In genomic region chr1:155000725-155001437, GRCh38 we compare ENCODE assay signal across 8 cellular contexts. TPM values are rescaled to one million over a fixed set of nuclear protein-coding genes. Genes with fewer than 3 reads are reported as not detected.
DNase-seq lines count a peak whose midpoint lies in the region; ATAC-seq and TF ChIP-seq lines count a peak whose summit lies in the region.

No MANE protein-coding gene starts in this region.

- no peaks in the 10 kb centered on the region for H3K27me3 ChIP-seq in CD4-positive, alpha-beta memory T cell (ENCODE audit: insufficient read depth, low read length)
- H3K27me3 ChIP-seq in HUES6 (ENCODE audit: control insufficient read depth, insufficient read depth, low read length) (no peaks in the 10 kb centered on the region), OCI-LY1 (ENCODE audit: insufficient read depth, low read length) (no peaks in the 10 kb centered on the region), endodermal cell (ENCODE audit: control insufficient read depth, insufficient read depth, low read length, poor library complexity, severe bottlenecking) (no peaks in the 10 kb centered on the region)

- H3K27me3 Mint-ChIP-seq in CD4-positive, alpha-beta memory T cell: no peaks in the 10 kb centered on the region
- H3K27me3 Mint-ChIP-seq in endodermal cell (ENCODE audit: insufficient read depth): peaks cover 6% of the 10 kb centered on the region

- no peaks in the 10 kb centered on the region for H3F3A ChIP-seq in OCI-LY1 (ENCODE audit: insufficient read depth, low read length)

- peaks cover 0 to 2% (median 0%) of the 10 kb centered on the region in 8 donors for H3K9me3 Mint-ChIP-seq in CD4-positive, alpha-beta memory T cell
- no peaks in the 10 kb centered on the region for H3K9me3 Mint-ChIP-seq in endodermal cell

- 0% methylated on average over 7 to 44 of the region's 44 CpGs for WGBS in endodermal cell (ENCODE audit: insufficient coverage in 1 of 2, insufficient read length in 1 of 2), 2 experiments
- WGBS in mesodermal cell (ENCODE audit: insufficient coverage in 2 of 2), 2 experiments: 1 to 2% methylated on average over 25 to 26 of the region's 44 CpGs

- H3K27ac ChIP-seq in CD4-positive, alpha-beta memory T cell (ENCODE audit: low read depth, low read length): peak overlapping the region; percentile 92
- H3K27ac ChIP-seq in HUES6 (ENCODE audit: low read depth, low read length): peak overlapping the region; percentile 90; the same call in 1 of the 2 replicates
- H3K27ac ChIP-seq in OCI-LY1 (ENCODE audit: low read depth, low read length, poor library complexity, severe bottlenecking): peak overlapping the region; percentile 83
- peak overlapping the region; percentile 91 for H3K27ac ChIP-seq in endodermal cell (ENCODE audit: low read depth, low read length)
- peak overlapping the region; percentile 89 for H3K27ac ChIP-seq in mesodermal cell (ENCODE audit: low read depth, low read length, severe bottlenecking)

- peaks cover 32 to 68% (median 44%) of the 10 kb centered on the region in 4 donors for H3K4me1 Mint-ChIP-seq in CD4-positive, alpha-beta memory T cell
- peaks cover 14% of the 10 kb centered on the region for H3K4me1 Mint-ChIP-seq in endodermal cell

- intact Hi-C loops in CD4-positive, alpha-beta memory T cell (cut with micrococcal nuclease): loop anchor here (5.0 kb wide), 2 partner anchors 51 to 444 kb away; partner anchors contain the start of genes ADAM15 and UBE2Q1

- peak overlapping the region; percentile 78 to 80 for H3K4me3 ChIP-seq in CD4-positive, alpha-beta memory T cell (ENCODE audit: low read length in 2 of 2)
- peak overlapping the region; percentile 68 for H3K4me3 ChIP-seq in HUES6 (ENCODE audit: low read depth, low read length)
- H3K4me3 ChIP-seq in OCI-LY1 (ENCODE audit: low read depth, low read length, poor library complexity, severe bottlenecking): peak overlapping the region; percentile 72
- peak overlapping the region; percentile 86 for H3K4me3 ChIP-seq in endodermal cell (ENCODE audit: low read length)
- H3K4me3 ChIP-seq in mesodermal cell (ENCODE audit: extremely low read depth, insufficient read depth, low read length, poor library complexity, severe bottlenecking): peak overlapping the region; percentile 61

- peaks cover 50% of the 10 kb centered on the region for H3K4me1 ChIP-seq in CD4-positive, alpha-beta memory T cell (ENCODE audit: insufficient read depth, low read length)
- peaks cover 23% of the 10 kb centered on the region for H3K4me1 ChIP-seq in HUES6 (ENCODE audit: control insufficient read depth, insufficient read depth, low read length)
- peaks cover 42% of the 10 kb centered on the region for H3K4me1 ChIP-seq in OCI-LY1 (ENCODE audit: insufficient read depth, low read length, severe bottlenecking)
- peaks cover 9% of the 10 kb centered on the region for H3K4me1 ChIP-seq in endodermal cell (ENCODE audit: control insufficient read depth, insufficient read depth, low read length)
- peaks cover 17% of the 10 kb centered on the region for H3K4me1 ChIP-seq in mesodermal cell (ENCODE audit: control insufficient read depth, insufficient read depth, low read length, poor library complexity, severe bottlenecking)

- no peaks in the 10 kb centered on the region for H3K9me3 ChIP-seq in CD4-positive, alpha-beta memory T cell (ENCODE audit: control insufficient read depth in 1 of 2, low read length in 2 of 2)
- H3K9me3 ChIP-seq in HUES6 (ENCODE audit: control insufficient read depth, insufficient read depth, low read depth, low read length): no peaks in the 10 kb centered on the region
- no peaks in the 10 kb centered on the region for H3K9me3 ChIP-seq in OCI-LY1 (ENCODE audit: low read length)
- no peaks in the 10 kb centered on the region for H3K9me3 ChIP-seq in endodermal cell (ENCODE audit: control insufficient read depth, low read length)
- no peaks in the 10 kb centered on the region for H3K9me3 ChIP-seq in mesodermal cell (ENCODE audit: control insufficient read depth, low read length)

- H3K36me3 Mint-ChIP-seq in CD4-positive, alpha-beta memory T cell: peaks cover 0 to 24% of the 10 kb centered on the region in 2 donors
- no peaks in the 10 kb centered on the region for H3K36me3 Mint-ChIP-seq in endodermal cell (ENCODE audit: low read depth)

- TF ChIP-seq CTCF in OCI-LY1 (IDR thresholded peaks at IDR 0.05; ENCODE audit: low read length) (no peak), endodermal cell (conservative IDR thresholded peaks at IDR 0.05) (no peak)

- peak overlapping the region; percentile 88 to 99 (median 96) for H3K4me3 Mint-ChIP-seq in CD4-positive, alpha-beta memory T cell
- peak overlapping the region; percentile 93 for H3K4me3 Mint-ChIP-seq in endodermal cell

- no peaks in the 10 kb centered on the region for H3K36me3 ChIP-seq in CD4-positive, alpha-beta memory T cell (ENCODE audit: insufficient read depth, low read length)
- H3K36me3 ChIP-seq in HUES6 (ENCODE audit: control insufficient read depth, insufficient read depth, low read length) (no peaks in the 10 kb centered on the region), OCI-LY1 (ENCODE audit: insufficient read depth, low read length) (no peaks in the 10 kb centered on the region), endodermal cell (ENCODE audit: control insufficient read depth, insufficient read depth, low read length) (no peaks in the 10 kb centered on the region), mesodermal cell (ENCODE audit: control insufficient read depth, insufficient read depth, low read length) (no peaks in the 10 kb centered on the region)

- ATAC-seq in GM19467 (IDR thresholded peaks at IDR 0.05; ENCODE audit: unreplicated experiment): peak; percentile 32

- H2AFZ ChIP-seq in OCI-LY1 (ENCODE audit: low read length): no peak overlapping the region

- no peaks in the 10 kb centered on the region for H3K79me2 ChIP-seq in OCI-LY1 (ENCODE audit: insufficient read depth, low read length)

- H3K27ac Mint-ChIP-seq in CD4-positive, alpha-beta memory T cell: peak overlapping the region; percentile 89 to 99 (median 95)
- peak overlapping the region; percentile 72 for H3K27ac Mint-ChIP-seq in endodermal cell

- peak; percentile 71 to 90 (median 76) for DNase-seq in CD4-positive, alpha-beta memory T cell
- DNase-seq in activated CD8-positive, alpha-beta memory T cell treated with anti-CD3 and anti-CD28 coated beads, Interleukin-2, amount 50 U/mL, for 48 hours: peak; percentile 91
- DNase-seq in endodermal cell: peak; percentile 98
- peak; percentile 54 for DNase-seq in stimulated activated CD8-positive, alpha-beta memory T cell treated with anti-CD3 and anti-CD28 coated beads, Interleukin-15, amount 100 ng/mL, for 24 hours (ENCODE audit: low read depth)

- H3K9me2 ChIP-seq in OCI-LY1 (ENCODE audit: low read depth, low read length): no peaks in the 10 kb centered on the region

- H3K9ac ChIP-seq in HUES6 (ENCODE audit: low read length) (peak overlapping the region; percentile 71), OCI-LY1 (ENCODE audit: low read length) (peak overlapping the region; percentile 61), endodermal cell (ENCODE audit: extremely low read depth, low read length, poor library complexity, severe bottlenecking) (peak overlapping the region; percentile 57)

- CTCF ChIA-PET in CD4-positive, alpha-beta memory T cell (lab: Charles Lee; ENCODE audit: partially characterized antibody): interaction anchor here (0.8 to 16.3 kb wide), 8 partner anchors 14 to 84 kb away, joined by 3 to 381 read pairs (median 21); partner anchors contain the start of genes CKS1B, FLAD1, PBXIP1 and SHC1

- peak overlapping the region; percentile 87 for H3K4me2 ChIP-seq in OCI-LY1 (ENCODE audit: low read length)

- POLR2A ChIA-PET in CD4-positive, alpha-beta memory T cell (lab: Charles Lee; ENCODE audit: partially characterized antibody): interaction anchor here (0.6 to 38.9 kb wide), 7 partner anchors 8 to 84 kb away, joined by 3 to 1543 read pairs (median 14); partner anchors contain the start of genes CKS1B, EFNA4, FLAD1 and LENEP

- no peaks in the 10 kb centered on the region for H4K20me1 ChIP-seq in OCI-LY1 (ENCODE audit: insufficient read depth, low read length)

RNA-seq across cellular contexts. Expression of gene ZBTB7B, which starts 1.7 kb away (rescaled TPM):
- 10 to 100 TPM; 86.3 to 92.7 TPM for total RNA-seq in CD4-positive, alpha-beta memory T cell
- 10 to 100 TPM in 1 of 2 donors, 1 to 10 TPM in 1; 3.4 to 11.6 TPM for polyA plus RNA-seq in CD4-positive, alpha-beta memory T cell
- total RNA-seq in endodermal cell: 10 to 100 TPM; 21.2 to 23.3 TPM
- 7.4 TPM for polyA plus RNA-seq in endodermal cell (2013, experiment 1 of 2)
- 7.0 TPM for polyA plus RNA-seq in endodermal cell (2013, experiment 2 of 2)
- polyA plus RNA-seq in mesodermal cell (2013, experiment 1 of 2): 10.8 TPM
- 10.5 TPM for polyA plus RNA-seq in mesodermal cell (2013, experiment 2 of 2)

RNA-seq across cellular contexts. Expression of gene LENEP, which starts 7.5 kb away (rescaled TPM):
- 1 to 10 TPM; 1.1 to 3.1 TPM for total RNA-seq in CD4-positive, alpha-beta memory T cell
- not detected for polyA plus RNA-seq in CD4-positive, alpha-beta memory T cell
- 1 to 10 TPM in 1 of 2 donors, not detected in 1; 2.0 TPM for total RNA-seq in endodermal cell
- not detected for polyA plus RNA-seq in endodermal cell (2013, experiment 1 of 2)
- not detected for polyA plus RNA-seq in endodermal cell (2013, experiment 2 of 2)
- polyA plus RNA-seq in mesodermal cell (2013, experiment 1 of 2): not detected
- not detected for polyA plus RNA-seq in mesodermal cell (2013, experiment 2 of 2)

RNA-seq across cellular contexts. Expression of gene FLAD1, which starts 17.7 kb away (rescaled TPM):
- total RNA-seq in CD4-positive, alpha-beta memory T cell: 10 to 100 TPM; 52.4 to 56.6 TPM
- 10 to 100 TPM; 48.9 to 75.9 TPM for polyA plus RNA-seq in CD4-positive, alpha-beta memory T cell
- 10 to 100 TPM; 61.9 to 65.0 TPM for total RNA-seq in endodermal cell
- 54.8 TPM for polyA plus RNA-seq in endodermal cell (2013, experiment 1 of 2)
- 47.4 TPM for polyA plus RNA-seq in endodermal cell (2013, experiment 2 of 2)
- polyA plus RNA-seq in mesodermal cell (2013, experiment 1 of 2): 31.7 TPM
- 28.5 TPM for polyA plus RNA-seq in mesodermal cell (2013, experiment 2 of 2)

RNA-seq across cellular contexts. Expression of gene CKS1B, which starts 26.4 kb away (rescaled TPM):
- 10 to 100 TPM; 12.2 to 13.0 TPM for total RNA-seq in CD4-positive, alpha-beta memory T cell
- polyA plus RNA-seq in CD4-positive, alpha-beta memory T cell: 10 to 100 TPM; 50.2 to 67.9 TPM
- total RNA-seq in endodermal cell: 100 to 1,000 TPM; 145 to 229 TPM
- 355 TPM for polyA plus RNA-seq in endodermal cell (2013, experiment 1 of 2)
- 371 TPM for polyA plus RNA-seq in endodermal cell (2013, experiment 2 of 2)
- polyA plus RNA-seq in mesodermal cell (2013, experiment 1 of 2): 298 TPM
- polyA plus RNA-seq in mesodermal cell (2013, experiment 2 of 2): 280 TPM

RNA-seq across cellular contexts. Expression of gene SHC1, which starts 30.3 kb away (rescaled TPM):
- total RNA-seq in CD4-positive, alpha-beta memory T cell: 10 to 100 TPM; 78.4 to 81.7 TPM
- 10 to 100 TPM; 36.4 to 44.5 TPM for polyA plus RNA-seq in CD4-positive, alpha-beta memory T cell
- 100 to 1,000 TPM; 157 to 231 TPM for total RNA-seq in endodermal cell
- 134 TPM for polyA plus RNA-seq in endodermal cell (2013, experiment 1 of 2)
- 135 TPM for polyA plus RNA-seq in endodermal cell (2013, experiment 2 of 2)
- 288 TPM for polyA plus RNA-seq in mesodermal cell (2013, experiment 1 of 2)
- 227 TPM for polyA plus RNA-seq in mesodermal cell (2013, experiment 2 of 2)

Comparison
In these comparisons a context has a peak if more than half of its experiments do, and no peak if none do; other contexts are left out.
1. Peak in every context shown above with its lines: DNase-seq, ATAC-seq, H3K4me3 ChIP-seq and H3K27ac ChIP-seq.